ENCODE assay signal across 30 cellular contexts in genomic region chr17:34651267-34651955, GRCh38.
"Had no signal": no experiment of that assay in that cellular context is flagged by ENCODE, and none has a peak within 500 bp of the region (broad histone marks: within the 10 kb centered on the region; RNA-seq: fewer than 3 reads in every experiment).

No MANE protein-coding gene starts in this region.

- H3K36me3 ChIP-seq: adrenal gland, gastrocnemius medialis, left lung, ovary, uterus had no signal

- H3K4me3 Mint-ChIP-seq: activated naive CD8-positive, alpha-beta T cell; activated T-cell treated with anti-CD3 and anti-CD28 coated beads, Interleukin-2, amount 50 U/mL, for 72 hours; immature natural killer cell; natural killer cell; stimulated activated effector memory CD8-positive, alpha-beta T cell treated with anti-CD3 and anti-CD28 coated beads, Interleukin-12 subunit alpha, Interleukin-12 subunit beta, amount 100 ng/mL, for 72 hours; stimulated activated naive CD8-positive, alpha-beta T cell treated with anti-CD3 and anti-CD28 coated beads, Interleukin-15, Interleukin-2, amounts not matched to agents 100 ng/mL and 50 ng/mL, for 24 hours; T-helper 1 cell treated with Interleukin-12 subunit alpha and Interleukin-12 subunit beta and Interleukin-4 antibody, amounts not matched to agents 30 μg/mL and 1 μg/mL, for 36 hours; type B pancreatic cell had no signal

- H3K4me3 ChIP-seq: adrenal gland, body of pancreas, coronary artery, dorsolateral prefrontal cortex, gastrocnemius medialis, left lung, lung, ovary, skin epidermis, uterus had no signal

- H3K27me3 ChIP-seq: adrenal gland, body of pancreas, ovary, uterus had no signal

- H3K27ac Mint-ChIP-seq: activated naive CD8-positive, alpha-beta T cell; activated T-cell treated with anti-CD3 and anti-CD28 coated beads, Interleukin-2, amount 50 U/mL, for 72 hours; immature natural killer cell; natural killer cell; stimulated activated effector memory CD8-positive, alpha-beta T cell treated with anti-CD3 and anti-CD28 coated beads, Interleukin-12 subunit alpha, Interleukin-12 subunit beta, amount 100 ng/mL, for 72 hours; stimulated activated naive CD8-positive, alpha-beta T cell treated with anti-CD3 and anti-CD28 coated beads, Interleukin-15, Interleukin-2, amounts not matched to agents 100 ng/mL and 50 ng/mL, for 24 hours; T-helper 1 cell treated with Interleukin-12 subunit alpha and Interleukin-12 subunit beta and Interleukin-4 antibody, amounts not matched to agents 30 μg/mL and 1 μg/mL, for 36 hours; type B pancreatic cell had no signal

- H3K4me1 Mint-ChIP-seq: immature natural killer cell; natural killer cell; stimulated activated effector memory CD8-positive, alpha-beta T cell treated with anti-CD3 and anti-CD28 coated beads, Interleukin-12 subunit alpha, Interleukin-12 subunit beta, amount 100 ng/mL, for 72 hours had no signal

- DNase-seq: activated CD4-positive, alpha-beta T cell treated with anti-CD3 and anti-CD28 coated beads for 4 hours; activated CD4-positive, alpha-beta T cell treated with anti-CD3 and anti-CD28 coated beads, Interleukin-2, amount 50 U/mL, for 4 hours; activated naive CD4-positive, alpha-beta T cell treated with Interleukin-2 at 50 U/mL for 16 hours; activated T-cell treated with anti-CD3 and anti-CD28 coated beads for 4 hours; activated T-cell treated with anti-CD3 and anti-CD28 coated beads, Interleukin-2, amount 50 U/mL, for 72 hours; adrenal gland; aorta; body of pancreas; effector memory CD4-positive, alpha-beta T cell; erythroblast; gastrocnemius medialis; hypothalamus; immature natural killer cell; left lung; natural killer cell; ovary; stimulated activated CD4-positive, alpha-beta T cell treated with anti-CD3 and anti-CD28 coated beads, Interleukin-4, amount 100 ng/mL, for 24 hours; T-helper 9 cell; uterus had no signal

- H3K9me3 Mint-ChIP-seq: activated T-cell treated with anti-CD3 and anti-CD28 coated beads, Interleukin-2, amount 50 U/mL, for 72 hours; immature natural killer cell; natural killer cell; stimulated activated effector memory CD8-positive, alpha-beta T cell treated with anti-CD3 and anti-CD28 coated beads, Interleukin-12 subunit alpha, Interleukin-12 subunit beta, amount 100 ng/mL, for 72 hours; stimulated activated naive CD8-positive, alpha-beta T cell treated with anti-CD3 and anti-CD28 coated beads, Interleukin-15, Interleukin-2, amounts not matched to agents 100 ng/mL and 50 ng/mL, for 24 hours; T-helper 1 cell treated with Interleukin-12 subunit alpha and Interleukin-12 subunit beta and Interleukin-4 antibody, amounts not matched to agents 30 μg/mL and 1 μg/mL, for 36 hours; type B pancreatic cell had no signal

- H3K27ac ChIP-seq: adrenal gland, body of pancreas, coronary artery, gastrocnemius medialis, left lung, ovary, skin epidermis, uterus, VCaP had no signal

- H3K9me3 ChIP-seq: adrenal gland, body of pancreas, gastrocnemius medialis, left lung, ovary, uterus had no signal

- FAIRE-seq: TTC549 had no signal

- H3K36me3 Mint-ChIP-seq: activated naive CD8-positive, alpha-beta T cell; immature natural killer cell; natural killer cell; stimulated activated effector memory CD8-positive, alpha-beta T cell treated with anti-CD3 and anti-CD28 coated beads, Interleukin-12 subunit alpha, Interleukin-12 subunit beta, amount 100 ng/mL, for 72 hours; type B pancreatic cell had no signal

- H3K4me1 ChIP-seq: adrenal gland, body of pancreas, gastrocnemius medialis, left lung, uterus had no signal
